In genomic region chr19:30596268-30596667, GRCh38 we compare ENCODE assay signal across 24 cellular contexts.
"Had no signal": no experiment of that assay in that cellular context is flagged by ENCODE, and none has a peak within 500 bp of the region (broad histone marks: within the 10 kb centered on the region; RNA-seq: fewer than 3 reads in every experiment).

No MANE protein-coding gene starts in this region.

- H3K4me3 Mint-ChIP-seq: activated B cell treated with CpG ODN at 0.5 μM for 24 hours; activated CD4-positive, alpha-beta T cell treated with anti-CD3 and anti-CD28 coated beads, Interleukin-2, amount 10 ng/mL, durations not matched to agents 24 days and 14 days; activated CD8-positive, alpha-beta memory T cell treated with anti-CD3 and anti-CD28 coated beads, Interleukin-2, amount 10 ng/mL, durations not matched to agents 7 days and 5 days; activated naive CD4-positive, alpha-beta T cell treated with anti-CD3 and anti-CD28 coated beads, Interleukin-2, amount 50 U/mL, for 24 hours; activated T-cell treated with anti-CD3 and anti-CD28 coated beads, Interleukin-2, amount 50 U/mL, for 24 hours; activated T-helper 1 cell treated with anti-CD3 and anti-CD28 coated beads, Interleukin-12 subunit alpha, Interleukin-12 subunit beta, Interleukin-2, Interleukin-4 antibody, amounts not matched to agents 30 ng/mL and 10 ng/mL and 1 ng/mL, durations not matched to agents 14 hours and 24 hours and 36 hours; T-helper 17 cell had no signal

- H3K27ac Mint-ChIP-seq: activated B cell treated with CpG ODN at 0.5 μM for 24 hours; activated CD4-positive, alpha-beta T cell treated with anti-CD3 and anti-CD28 coated beads, Interleukin-2, amount 10 ng/mL, durations not matched to agents 24 days and 14 days; activated CD8-positive, alpha-beta memory T cell treated with anti-CD3 and anti-CD28 coated beads, Interleukin-2, amount 10 ng/mL, durations not matched to agents 7 days and 5 days; activated naive CD4-positive, alpha-beta T cell treated with anti-CD3 and anti-CD28 coated beads, Interleukin-2, amount 50 U/mL, for 24 hours; activated T-cell treated with anti-CD3 and anti-CD28 coated beads, Interleukin-2, amount 50 U/mL, for 24 hours; activated T-helper 1 cell treated with anti-CD3 and anti-CD28 coated beads, Interleukin-12 subunit alpha, Interleukin-12 subunit beta, Interleukin-2, Interleukin-4 antibody, amounts not matched to agents 30 ng/mL and 10 ng/mL and 1 ng/mL, durations not matched to agents 14 hours and 24 hours and 36 hours; T-helper 17 cell had no signal

- H3K27me3 Mint-ChIP-seq: activated B cell treated with CpG ODN at 0.5 μM for 24 hours; activated CD8-positive, alpha-beta memory T cell treated with anti-CD3 and anti-CD28 coated beads, Interleukin-2, amount 10 ng/mL, durations not matched to agents 7 days and 5 days had no signal

- H3K36me3 Mint-ChIP-seq: activated CD8-positive, alpha-beta memory T cell treated with anti-CD3 and anti-CD28 coated beads, Interleukin-2, amount 10 ng/mL, durations not matched to agents 7 days and 5 days; activated naive CD4-positive, alpha-beta T cell treated with anti-CD3 and anti-CD28 coated beads, Interleukin-2, amount 50 U/mL, for 24 hours had no signal

- H3K4me1 Mint-ChIP-seq: activated B cell treated with CpG ODN at 0.5 μM for 24 hours; activated CD4-positive, alpha-beta T cell treated with anti-CD3 and anti-CD28 coated beads, Interleukin-2, amount 10 ng/mL, durations not matched to agents 24 days and 14 days; activated CD8-positive, alpha-beta memory T cell treated with anti-CD3 and anti-CD28 coated beads, Interleukin-2, amount 10 ng/mL, durations not matched to agents 7 days and 5 days; activated naive CD4-positive, alpha-beta T cell treated with anti-CD3 and anti-CD28 coated beads, Interleukin-2, amount 50 U/mL, for 24 hours had no signal

- H3K9me3 Mint-ChIP-seq: activated B cell treated with CpG ODN at 0.5 μM for 24 hours; activated CD4-positive, alpha-beta T cell treated with anti-CD3 and anti-CD28 coated beads, Interleukin-2, amount 10 ng/mL, durations not matched to agents 24 days and 14 days; activated naive CD4-positive, alpha-beta T cell treated with anti-CD3 and anti-CD28 coated beads, Interleukin-2, amount 50 U/mL, for 24 hours; activated T-cell treated with anti-CD3 and anti-CD28 coated beads, Interleukin-2, amount 50 U/mL, for 24 hours; activated T-helper 1 cell treated with anti-CD3 and anti-CD28 coated beads, Interleukin-12 subunit alpha, Interleukin-12 subunit beta, Interleukin-2, Interleukin-4 antibody, amounts not matched to agents 30 ng/mL and 10 ng/mL and 1 ng/mL, durations not matched to agents 14 hours and 24 hours and 36 hours had no signal

- DNase-seq: activated B cell treated with CpG ODN at 0.5 μM for 24 hours; activated CD4-positive, alpha-beta T cell treated with anti-CD3 and anti-CD28 coated beads for 1 hour; activated CD4-positive, alpha-beta T cell treated with anti-CD3 and anti-CD28 coated beads, Interleukin-2, amount 10 ng/mL, durations not matched to agents 24 days and 14 days; activated CD4-positive, alpha-beta T cell treated with anti-CD3 and anti-CD28 coated beads, Interleukin-2, amount 50 U/mL, for 48 hours; activated CD8-positive, alpha-beta memory T cell treated with anti-CD3 and anti-CD28 coated beads, Interleukin-2, amount 10 ng/mL, durations not matched to agents 7 days and 5 days; activated effector memory CD4-positive, alpha-beta T cell treated with Interleukin-2 at 50 U/mL for 16 hours; activated naive CD4-positive, alpha-beta T cell; activated T-cell treated with anti-CD3 and anti-CD28 coated beads, Interleukin-2, amount 50 U/mL, for 24 hours; aorta; central memory CD4-positive, alpha-beta T cell; Karpas-422; MM.1S; NCI-H1105; NCI-H1436; NCI-H1694 treated with DMSO at 0.1 percent for 48 hours; NCI-H2029 treated with DMSO at 0.1 percent for 48 hours; NCI-H446 treated with DMSO at 0.1 percent for 48 hours; NCI-H524 treated with DMSO at 0.1 percent for 48 hours; NCI-H748 treated with DMSO at 0.1 percent for 48 hours; SIG-M5; T-helper 17 cell; T-helper 9 cell had no signal
